Comparison of ENCODE assay signal across 22 cellular contexts in the genomic region with DNA sequence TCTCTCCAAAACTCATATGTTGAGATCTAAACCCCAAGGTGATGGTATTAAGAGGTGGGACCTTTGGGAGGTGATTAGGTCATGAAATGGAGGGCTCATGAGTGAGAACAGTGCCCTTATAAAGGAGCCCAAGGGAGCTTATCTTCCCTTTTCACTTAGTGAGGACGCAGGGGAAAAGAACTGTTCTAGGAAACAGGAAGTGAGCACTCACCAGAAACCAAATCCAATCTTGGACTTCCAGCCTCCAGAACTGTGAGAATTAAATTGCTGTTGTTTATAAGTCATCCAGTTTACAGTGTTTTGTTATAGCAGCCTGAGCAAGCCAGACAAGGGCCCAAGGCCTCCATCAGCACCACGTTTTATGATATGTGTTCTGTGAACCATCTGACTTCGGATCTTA.
DNase-seq lines count a peak whose midpoint lies in the region; ATAC-seq, FAIRE-seq and TF ChIP-seq lines count a peak whose summit lies in the region.
"Had no signal": no experiment of that assay in that cellular context is flagged by ENCODE, and none has a peak within 500 bp of the region (broad histone marks: within the 10 kb centered on the region; RNA-seq: fewer than 3 reads in every experiment).

No MANE protein-coding gene starts in this region.

- FAIRE-seq in GM12878 (lab: Jason Lieb, UNC): no peak
- FAIRE-seq: kidney had no signal

- CTCF ChIA-PET in GM12878 (lab: Yijun Ruan, JAX): interaction anchor here (4.8 to 15.8 kb wide), 3 partner anchors 66 to 276 kb away, joined by 41 to 369 read pairs (median 82); a partner anchor contains a TSS

- H3K4me1 Mint-ChIP-seq in activated naive CD4-positive, alpha-beta T cell treated with anti-CD3 and anti-CD28 coated beads, Interleukin-2, amount 50 U/mL, for 24 hours: peaks cover 85% of the 10 kb centered on the region
- H3K4me1 Mint-ChIP-seq in stimulated activated naive B cell treated with anti-CD40 and anti-IgM and Interleukin-4, amounts not matched to agents 10 μg/mL and 1 μg/mL and 100 μg/mL, for 72 hours: peaks cover 40 to 57% of the 10 kb centered on the region in 2 donors

- H3K4me2 ChIP-seq in GM12878 (ENCODE audit: control insufficient read depth, insufficient read depth): no peak overlapping the region
- H3K4me2 ChIP-seq: neural progenitor cell had no signal

- H3K4me1 ChIP-seq in GM12878 (ENCODE audit: control insufficient read depth, insufficient read depth, low read length): peaks cover 11% of the 10 kb centered on the region

- BruUV-seq in GM12878 (replicated peaks; lab: Mats Ljungman, UMichigan): no TSS peak

- TF ChIP-seq RAD21 in GM12878 (IDR thresholded peaks at IDR 0.05; ENCODE audit: insufficient read depth, low read depth, low read length): no peak

- POLR2A ChIA-PET in GM12878 (lab: Charles Lee): interaction anchor here (1.4 kb wide), 1 partner anchor 19 kb away, joined by 4 read pairs; no protein-coding TSS in a partner anchor

- no peaks in the 10 kb centered on the region for H3K27me3 Mint-ChIP-seq in activated naive CD4-positive, alpha-beta T cell treated with anti-CD3 and anti-CD28 coated beads, Interleukin-2, amount 50 U/mL, for 24 hours
- peaks cover 0 to 5% of the 10 kb centered on the region in 2 donors for H3K27me3 Mint-ChIP-seq in stimulated activated naive B cell treated with anti-CD40 and anti-IgM and Interleukin-4, amounts not matched to agents 10 μg/mL and 1 μg/mL and 100 μg/mL, for 72 hours
- H3K27me3 Mint-ChIP-seq: activated T-helper 17 cell treated with anti-CD3 and anti-CD28 coated beads, Interleukin-2, amount 50 U/mL, for 72 hours; effector memory CD8-positive, alpha-beta T cell had no signal

- SMC1A ChIA-PET in GM12878 (lab: Charles Lee; ENCODE audit: uncharacterized antibody, unreplicated experiment): interaction anchor here (1.0 to 18.1 kb wide), 5 partner anchors 34 to 276 kb away, joined by 3 to 391 read pairs (median 12); a partner anchor contains a TSS

- H3K4me3 ChIP-seq in NB4 (ENCODE audit: low read depth, low read length): no peak overlapping the region
- H3K4me3 ChIP-seq in GM12878: no peak overlapping the region
- H3K4me3 ChIP-seq: neural progenitor cell, upper lobe of right lung had no signal

- H4K20me1 ChIP-seq in GM12878 (ENCODE audit: control insufficient read depth, insufficient read depth): no peaks in the 10 kb centered on the region

- no peaks in the 10 kb centered on the region for H3K9me3 Mint-ChIP-seq in activated naive CD4-positive, alpha-beta T cell treated with anti-CD3 and anti-CD28 coated beads, Interleukin-2, amount 50 U/mL, for 24 hours
- H3K9me3 Mint-ChIP-seq in activated naive CD4-positive, alpha-beta T cell treated with anti-CD3 and anti-CD28 coated beads, Interleukin-2, amount 50 U/mL, for 72 hours: no peaks in the 10 kb centered on the region
- no peaks in the 10 kb centered on the region for H3K9me3 Mint-ChIP-seq in stimulated activated naive B cell treated with anti-CD40 and anti-IgM and Interleukin-4, amounts not matched to agents 10 μg/mL and 1 μg/mL and 100 μg/mL, for 72 hours
- H3K9me3 Mint-ChIP-seq: activated T-helper 17 cell treated with anti-CD3 and anti-CD28 coated beads, Interleukin-2, amount 50 U/mL, for 72 hours; effector memory CD8-positive, alpha-beta T cell; mesothelial cell of epicardium; neural progenitor cell had no signal

- peak overlapping the region; percentile 84 for H3K27ac Mint-ChIP-seq in activated naive CD4-positive, alpha-beta T cell treated with anti-CD3 and anti-CD28 coated beads, Interleukin-2, amount 50 U/mL, for 24 hours
- no peak overlapping the region for H3K27ac Mint-ChIP-seq in activated naive CD4-positive, alpha-beta T cell treated with anti-CD3 and anti-CD28 coated beads, Interleukin-2, amount 50 U/mL, for 72 hours
- H3K27ac Mint-ChIP-seq in stimulated activated naive B cell treated with anti-CD40 and anti-IgM and Interleukin-4, amounts not matched to agents 10 μg/mL and 1 μg/mL and 100 μg/mL, for 72 hours: no peak overlapping the region
- H3K27ac Mint-ChIP-seq: activated T-helper 17 cell treated with anti-CD3 and anti-CD28 coated beads, Interleukin-2, amount 50 U/mL, for 72 hours; mesothelial cell of epicardium; neural progenitor cell had no signal

- RAD21 ChIA-PET in GM12878 (lab: Charles Lee; ENCODE audit: unreplicated experiment): interaction anchor here (1.8 to 16.6 kb wide), 2 partner anchors 21 to 128 kb away, joined by 5 to 302 read pairs; a partner anchor contains a TSS

- H2AFZ ChIP-seq in GM12878 (ENCODE audit: control insufficient read depth, low read depth, low read length): no peak overlapping the region
- H2AFZ ChIP-seq: neural progenitor cell had no signal

- H3K79me2 ChIP-seq in GM12878 (ENCODE audit: control insufficient read depth, insufficient read depth, low read length): no peaks in the 10 kb centered on the region

- intact Hi-C loops in GM12878 (cut with micrococcal nuclease; ENCODE audit: unreplicated experiment): loop anchor here (5.0 kb wide), 1 partner anchor 148 kb away; no protein-coding TSS in a partner anchor

- no peak for TF ChIP-seq CTCF in NB4 (IDR thresholded peaks at IDR 0.05; ENCODE audit: low read depth, low read length)
- no peak for TF ChIP-seq CTCF in GM12878 (IDR thresholded peaks at IDR 0.05 in 2 of 3, conservative IDR thresholded peaks at IDR 0.05 in 1 of 3; ENCODE audit: control insufficient read depth in 2 of 3, extremely low read depth in 1 of 3, insufficient read depth in 1 of 3, low read depth in 3 of 3, low read length in 3 of 3)

- H3K27me3 ChIP-seq in GM12878 (replicated peaks in 1 of 2; ENCODE audit: control insufficient read depth in 2 of 2, insufficient read depth in 2 of 2, low read length in 1 of 2): no peaks in the 10 kb centered on the region
- H3K27me3 ChIP-seq: upper lobe of right lung had no signal

- DNase-seq in activated naive CD4-positive, alpha-beta T cell treated with anti-CD3 and anti-CD28 coated beads, Interleukin-2, amount 50 U/mL, for 72 hours (ENCODE audit: low spot score in 2 of 2): no peak
- peak; percentile 67 for DNase-seq in NB4 (ENCODE audit: low read depth)
- no peak for DNase-seq in GM12878 (ENCODE audit: low read depth, low spot score)
- no peak for DNase-seq in stimulated activated naive B cell treated with anti-CD40 and anti-IgM and Interleukin-4, amounts not matched to agents 10 μg/mL and 1 μg/mL and 100 μg/mL, for 72 hours
- DNase-seq in kidney tubule cell (ENCODE audit: low spot score): no peak
- DNase-seq: ACHN; activated CD8-positive, alpha-beta memory T cell treated with anti-CD3 and anti-CD28 coated beads for 24 hours; amygdala; COR-L47; effector memory CD8-positive, alpha-beta T cell; hippocampal formation; kidney; NCI-H1694 treated with DMSO at 0.1 percent for 48 hours; NCI-H524 treated with DMSO at 0.1 percent for 48 hours; stimulated activated naive CD8-positive, alpha-beta T cell treated with anti-CD3 and anti-CD28 coated beads, Interleukin-15, Interleukin-2, amounts not matched to agents 100 U/mL and 50 U/mL, for 24 hours; upper lobe of right lung had no signal

- TF ChIP-seq POLR2A in NB4 (IDR thresholded peaks at IDR 0.05; ENCODE audit: extremely low read depth, insufficient read length) (no peak), GM12878 (IDR thresholded peaks at IDR 0.05; ENCODE audit: low read depth, low read length) (no peak)

- ATAC-seq in activated naive CD4-positive, alpha-beta T cell treated with anti-CD3 and anti-CD28 coated beads, Interleukin-2, amount 50 U/mL, for 72 hours: no peak
- no peak for ATAC-seq in GM12878
- peak; percentile 15 to 26 for ATAC-seq in stimulated activated naive B cell treated with anti-CD40 and anti-IgM and Interleukin-4, amounts not matched to agents 10 μg/mL and 1 μg/mL and 100 μg/mL, for 72 hours (replicated peaks)
- ATAC-seq in GM18861 (IDR thresholded peaks at IDR 0.05; ENCODE audit: unreplicated experiment): no peak
- no peak for ATAC-seq in HG02610 (IDR thresholded peaks at IDR 0.05; ENCODE audit: unreplicated experiment)
- ATAC-seq: activated T-helper 17 cell treated with anti-CD3 and anti-CD28 coated beads, Interleukin-2, amount 50 U/mL, for 72 hours; effector memory CD8-positive, alpha-beta T cell; stimulated activated naive CD8-positive, alpha-beta T cell treated with anti-CD3 and anti-CD28 coated beads, Interleukin-15, Interleukin-2, amounts not matched to agents 100 U/mL and 50 U/mL, for 24 hours; upper lobe of right lung had no signal

- in situ Hi-C loops in GM12878 (cut with MboI): loop anchor here (10.0 kb wide), 1 partner anchor 276 kb away; no protein-coding TSS in a partner anchor

- no peak overlapping the region for H3K4me3 Mint-ChIP-seq in activated naive CD4-positive, alpha-beta T cell treated with anti-CD3 and anti-CD28 coated beads, Interleukin-2, amount 50 U/mL, for 24 hours
- no peak overlapping the region for H3K4me3 Mint-ChIP-seq in stimulated activated naive B cell treated with anti-CD40 and anti-IgM and Interleukin-4, amounts not matched to agents 10 μg/mL and 1 μg/mL and 100 μg/mL, for 72 hours
- H3K4me3 Mint-ChIP-seq: activated T-helper 17 cell treated with anti-CD3 and anti-CD28 coated beads, Interleukin-2, amount 50 U/mL, for 72 hours; mesothelial cell of epicardium; neural progenitor cell had no signal

- no peaks in the 10 kb centered on the region for H3K36me3 ChIP-seq in GM12878 (ENCODE audit: control insufficient read depth in 2 of 2, insufficient read depth in 2 of 2, low read length in 1 of 2)
- H3K36me3 ChIP-seq: neural progenitor cell, upper lobe of right lung had no signal

- WGBS in GM12878 (ENCODE audit: insufficient coverage, insufficient replicate concordance, low lambda C conversion rate, missing lambda C conversion rate): 42% methylated on average over 3 of the region's 3 CpGs

- no peak overlapping the region for H3K9ac ChIP-seq in GM12878 (ENCODE audit: control insufficient read depth, insufficient read depth, low read length)
- H3K9ac ChIP-seq: neural progenitor cell had no signal

- H3K9me3 ChIP-seq in GM12878 (replicated peaks; ENCODE audit: control insufficient read depth, insufficient read depth, low read length): no peaks in the 10 kb centered on the region
- H3K9me3 ChIP-seq: upper lobe of right lung had no signal

- TF ChIP-seq EP300 in GM12878 (IDR thresholded peaks at IDR 0.05; ENCODE audit: borderline replicate concordance in 1 of 2, control insufficient read depth in 1 of 2, low read depth in 2 of 2, low read length in 2 of 2): no peak

- H3K36me3 Mint-ChIP-seq in activated naive CD4-positive, alpha-beta T cell treated with anti-CD3 and anti-CD28 coated beads, Interleukin-2, amount 50 U/mL, for 24 hours: peaks cover 4% of the 10 kb centered on the region
- no peaks in the 10 kb centered on the region for H3K36me3 Mint-ChIP-seq in activated naive CD4-positive, alpha-beta T cell treated with anti-CD3 and anti-CD28 coated beads, Interleukin-2, amount 50 U/mL, for 72 hours
- peaks cover 0 to 6% of the 10 kb centered on the region in 2 donors for H3K36me3 Mint-ChIP-seq in stimulated activated naive B cell treated with anti-CD40 and anti-IgM and Interleukin-4, amounts not matched to agents 10 μg/mL and 1 μg/mL and 100 μg/mL, for 72 hours
- H3K36me3 Mint-ChIP-seq: mesothelial cell of epicardium, neural progenitor cell had no signal

- H3K27ac ChIP-seq in GM12878 (ENCODE audit: control insufficient read depth, insufficient read depth): no peak overlapping the region
- H3K27ac ChIP-seq: neural progenitor cell, upper lobe of right lung had no signal

Comparison
In these comparisons a context has a peak if more than half of its experiments do, and no peak if none do; other contexts are left out.
1. ATAC-seq: peak in stimulated activated naive B cell treated with anti-CD40 and anti-IgM and Interleukin-4, amounts not matched to agents 10 μg/mL and 1 μg/mL and 100 μg/mL, for 72 hours (2 of 2); none in activated naive CD4-positive, alpha-beta T cell treated with anti-CD3 and anti-CD28 coated beads, Interleukin-2, amount 50 U/mL, for 72 hours (0 of 2), GM12878 (single experiment), GM18861 (single experiment) and HG02610 (single experiment).